8 cellular contexts compared by ENCODE assay signal in genomic region chr5:68424799-68425537, GRCh38.
A peak's percentile ranks its signal among the peaks of the same experiment; 100 is the strongest.
DNase-seq lines count a peak whose midpoint lies in the region; ATAC-seq, FAIRE-seq and TF ChIP-seq lines count a peak whose summit lies in the region.

No MANE protein-coding gene starts in this region.

- H2AFZ ChIP-seq in KMS-11 (ENCODE audit: low read depth) = no peak overlapping the region

- no peaks in the 10 kb centered on the region for H3K9me3 ChIP-seq in small intestine (ENCODE audit: control insufficient read depth, low read depth)
- H3K9me3 ChIP-seq in tibial artery = no peaks in the 10 kb centered on the region

- TF ChIP-seq CTCF in KMS-11 (conservative IDR thresholded peaks at IDR 0.05; ENCODE audit: low read depth, low read length) (no peak), tibial artery (IDR thresholded peaks at IDR 0.05) (no peak)

- intact Hi-C loops in tibial artery (cut with DNase I; ENCODE audit: low total_unique reads) = no loop called here

- no peaks in the 10 kb centered on the region for H4K20me1 ChIP-seq in KMS-11 (ENCODE audit: insufficient read depth)

- no peak overlapping the region for H3K9ac ChIP-seq in KMS-11

- H3K4me1 ChIP-seq in KMS-11 (ENCODE audit: low read depth, poor library complexity, severe bottlenecking) (peaks cover 15% of the 10 kb centered on the region), small intestine (ENCODE audit: control insufficient read depth in 2 of 2, insufficient read depth in 1 of 2, low read depth in 1 of 2, low read length in 1 of 2) (peaks cover 5 to 9% of the 10 kb centered on the region in 2 donors), tibial artery (peaks cover 5 to 11% (median 7%) of the 10 kb centered on the region in 4 donors)

- H3K27ac ChIP-seq in KMS-11 (no peak overlapping the region), small intestine (ENCODE audit: low read depth in 1 of 2, low read length in 1 of 2) (peak overlapping the region; percentile 35 to 72), tibial artery (no peak overlapping the region)

- peak; percentile 84 for ATAC-seq in GM21737 (IDR thresholded peaks at IDR 0.05; ENCODE audit: unreplicated experiment)

- H3K36me3 ChIP-seq in KMS-11 (ENCODE audit: insufficient read depth) = no peaks in the 10 kb centered on the region
- no peaks in the 10 kb centered on the region for H3K36me3 ChIP-seq in small intestine (ENCODE audit: control insufficient read depth in 2 of 2, insufficient read depth in 2 of 2, low read length in 2 of 2)
- no peaks in the 10 kb centered on the region for H3K36me3 ChIP-seq in tibial artery

- H3K4me2 ChIP-seq in KMS-11 = 0 out of 2 replicates have a peak overlapping the region, but pooled peaks have one; percentile 15

- FAIRE-seq in GM18507 (lab: Jason Lieb, UNC) (peak; percentile 91), small intestine (lab: Jason Lieb, UNC) (no peak)

- WGBS in small intestine, 3 donors = 39 to 60% (median 45%) methylated on average over 6 of the region's 6 CpGs

- H3K79me2 ChIP-seq in KMS-11 (ENCODE audit: insufficient read depth, low read depth) = no peaks in the 10 kb centered on the region

- DNase-seq in GM18507 (ENCODE audit: extremely low spot score, insufficient read length, low read depth) (no peak), amniotic epithelial cell (ENCODE audit: low read depth) (peak; percentile 58), small intestine (peak; percentile 77), iPS-NIHi11 (ENCODE audit: low spot score) (no peak), tibial artery (no peak), COLO668 (lab: John Stamatoyannopoulos, UW; ENCODE audit: unreplicated experiment) (no peak)

- no peak overlapping the region for H3K4me3 ChIP-seq in KMS-11 (IDR thresholded peaks at IDR 0.05; ENCODE audit: insufficient read depth, low read depth, low read length)
- no peak overlapping the region for H3K4me3 ChIP-seq in small intestine (ENCODE audit: low read depth in 1 of 2, low read length in 2 of 2)
- no peak overlapping the region for H3K4me3 ChIP-seq in tibial artery

- H3K27me3 ChIP-seq in KMS-11 (ENCODE audit: insufficient read depth, low read depth) (no peaks in the 10 kb centered on the region), small intestine (ENCODE audit: control insufficient read depth in 2 of 2, insufficient read depth in 2 of 2, low read length in 2 of 2) (no peaks in the 10 kb centered on the region), tibial artery (no peaks in the 10 kb centered on the region)

Comparison
In these comparisons a context has a peak if more than half of its experiments do, and no peak if none do; other contexts are left out.
1. DNase-seq: peak in amniotic epithelial cell (single experiment) and small intestine (single experiment); none in GM18507 (single experiment), iPS-NIHi11 (single experiment), tibial artery (0 of 2) and COLO668 (single experiment).
2. H3K27ac ChIP-seq: peak in small intestine (2 of 2); none in KMS-11 (single experiment) and tibial artery (0 of 2).